ENCODE assay signal across 26 cellular contexts in the genomic region with DNA sequence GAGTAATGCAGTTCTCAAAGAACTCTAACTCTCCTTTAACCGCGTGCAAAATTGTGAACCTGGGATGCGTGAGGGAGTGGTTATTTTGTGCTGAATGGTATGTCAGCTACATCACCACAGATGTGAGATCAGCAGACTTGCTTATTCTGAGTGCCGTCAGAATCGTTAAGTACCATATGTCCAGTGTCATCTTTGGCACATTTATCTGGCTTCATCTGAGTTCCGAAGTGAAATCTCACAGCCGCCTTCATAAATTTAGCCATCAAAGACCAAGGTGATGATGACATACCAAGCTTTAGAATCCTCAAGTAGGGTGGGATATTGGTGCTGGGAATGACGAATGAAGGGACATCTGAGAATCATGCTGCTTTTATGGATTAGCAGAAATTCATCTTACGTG.
"Had no signal": no experiment of that assay in that cellular context is flagged by ENCODE, and none has a peak within 500 bp of the region (broad histone marks: within the 10 kb centered on the region; RNA-seq: fewer than 3 reads in every experiment).

No MANE protein-coding gene starts in this region.

- DNase-seq: activated CD4-positive, alpha-beta T cell treated with anti-CD3 and anti-CD28 coated beads, Interleukin-2, amount 10 ng/mL, durations not matched to agents 24 days and 14 days; activated CD4-positive, alpha-beta T cell treated with anti-CD3 and anti-CD28 coated beads, Interleukin-2, amount 50 U/mL, for 4 hours; activated CD8-positive, alpha-beta T cell treated with anti-CD3 and anti-CD28 coated beads for 36 hours; activated effector memory CD4-positive, alpha-beta T cell treated with anti-CD3 and anti-CD28 coated beads, Interleukin-2, amount 50 U/mL, for 16 hours; activated naive CD4-positive, alpha-beta T cell; activated naive CD4-positive, alpha-beta T cell treated with anti-CD3 and anti-CD28 coated beads, Interleukin-2, amount 50 U/mL, for 16 hours; activated naive CD8-positive, alpha-beta T cell treated with anti-CD3 and anti-CD28 coated beads for 36 hours; activated T-cell treated with anti-CD3 and anti-CD28 coated beads, Interleukin-2, amount 50 U/mL, for 1 hour; activated T-cell treated with anti-CD3 and anti-CD28 coated beads, Interleukin-2, amount 50 U/mL, for 72 hours; amniotic stem cell; aorta; Kasumi-1; MG63; NCI-H1048; NCI-H1105 treated with DMSO at 0.1 percent for 48 hours; NCI-H1436; NCI-H1694; NCI-H2029; NCI-H2107; NCI-H2171; NCI-H510A treated with DMSO at 0.1 percent for 48 hours; SHP77; SJCRH30; SK-N-SH had no signal

- ATAC-seq: activated CD8-positive, alpha-beta T cell treated with anti-CD3 and anti-CD28 coated beads for 36 hours; Panc1 had no signal

- FAIRE-seq: TTC549 had no signal
